In genomic region chr14:61471297-61471980, GRCh38 we compare ENCODE assay signal across 8 cellular contexts.
DNase-seq lines count a peak whose midpoint lies in the region; ATAC-seq, FAIRE-seq and TF ChIP-seq lines count a peak whose summit lies in the region.

No MANE protein-coding gene starts in this region.

- peaks cover 71% of the 10 kb centered on the region for H3K36me3 Mint-ChIP-seq in activated naive CD4-positive, alpha-beta T cell treated with anti-CD3 and anti-CD28 coated beads, Interleukin-2, amount 10 ng/mL, durations not matched to agents 7 days and 5 days
- H3K36me3 Mint-ChIP-seq in MCF 10A (ENCODE audit: insufficient read depth, unreplicated experiment) (peaks cover 14% of the 10 kb centered on the region), memory B cell (no peaks in the 10 kb centered on the region)

- BruUV-seq in MCF 10A (replicated peaks; lab: Mats Ljungman, UMichigan), result no TSS peak

- peaks cover 83% of the 10 kb centered on the region for H3K4me1 Mint-ChIP-seq in activated naive CD4-positive, alpha-beta T cell treated with anti-CD3 and anti-CD28 coated beads, Interleukin-2, amount 10 ng/mL, durations not matched to agents 7 days and 5 days
- peaks cover 51% of the 10 kb centered on the region for H3K4me1 Mint-ChIP-seq in MCF 10A (ENCODE audit: insufficient read depth, unreplicated experiment)
- peaks cover 39% of the 10 kb centered on the region for H3K4me1 Mint-ChIP-seq in memory B cell

- intact Hi-C loops in MCF 10A (cut with micrococcal nuclease), result loop anchor here (2.0 to 5.0 kb wide), 2 partner anchors 223 to 281 kb away; partner anchors contain the start of gene HIF1A
- intact Hi-C loops in uterus (cut with DNase I; ENCODE audit: low total_unique reads), result no loop called here

- peak overlapping the region; percentile 95 for H3K27ac Mint-ChIP-seq in activated naive CD4-positive, alpha-beta T cell treated with anti-CD3 and anti-CD28 coated beads, Interleukin-2, amount 10 ng/mL, durations not matched to agents 7 days and 5 days
- H3K27ac Mint-ChIP-seq in MCF 10A (ENCODE audit: low read depth, unreplicated experiment) (peak overlapping the region; percentile 77), memory B cell (peak overlapping the region; percentile 95)

- CTCF ChIA-PET in activated naive CD4-positive, alpha-beta T cell treated with anti-CD3 and anti-CD28 coated beads, Interleukin-2, amount 10 ng/mL, durations not matched to agents 7 days and 5 days (lab: Charles Lee), result interaction anchor here (0.8 to 4.2 kb wide), 8 partner anchors 9 to 365 kb away, joined by 3 to 25 read pairs (median 3); partner anchors contain the start of gene PRKCH
- CTCF ChIA-PET in MCF 10A (lab: Yijun Ruan, JAX), result interaction anchor here (0.6 to 2.9 kb wide), 23 partner anchors 9 to 499 kb away, joined by 3 to 15 read pairs (median 4); partner anchors contain the start of genes PRKCH and SNAPC1

- no peaks in the 10 kb centered on the region for H3K36me3 ChIP-seq in uterus

- no peak for DNase-seq in activated naive CD4-positive, alpha-beta T cell treated with anti-CD3 and anti-CD28 coated beads, Interleukin-2, amount 10 ng/mL, durations not matched to agents 7 days and 5 days
- DNase-seq in activated naive CD4-positive, alpha-beta T cell (lab: John Stamatoyannopoulos, UW), result no peak
- DNase-seq in MCF 10A (ENCODE audit: unreplicated experiment), result no peak
- DNase-seq in memory B cell (ENCODE audit: low spot score in 2 of 2), result no peak
- no peak for DNase-seq in uterus
- DNase-seq in NCI-H2196 (lab: John Stamatoyannopoulos, UW; ENCODE audit: unreplicated experiment), result no peak
- no peak for DNase-seq in HTR-8/SVneo (ENCODE audit: insufficient read length, low spot score)

- no peaks in the 10 kb centered on the region for H3K27me3 ChIP-seq in uterus

- no peak for FAIRE-seq in HTR-8/SVneo (lab: Jason Lieb, UNC)

- H3K4me1 ChIP-seq in uterus, result peaks cover 0 to 8% of the 10 kb centered on the region in 2 donors

- no peaks in the 10 kb centered on the region for H3K9me3 Mint-ChIP-seq in activated naive CD4-positive, alpha-beta T cell treated with anti-CD3 and anti-CD28 coated beads, Interleukin-2, amount 10 ng/mL, durations not matched to agents 7 days and 5 days
- H3K9me3 Mint-ChIP-seq in MCF 10A (ENCODE audit: unreplicated experiment), result no peaks in the 10 kb centered on the region
- no peaks in the 10 kb centered on the region for H3K9me3 Mint-ChIP-seq in memory B cell

- POLR2A ChIA-PET in MCF 10A (lab: Yijun Ruan, JAX), result interaction anchor here (0.7 to 5.1 kb wide), 22 partner anchors 9 to 1219 kb away, joined by 3 to 44 read pairs (median 5); partner anchors contain the start of genes HIF1A and SNAPC1

- peak overlapping the region; percentile 20 to 25 for H3K4me3 ChIP-seq in uterus

- ATAC-seq in memory B cell (ENCODE audit: low read depth) (peak; percentile 40), HG03280 (IDR thresholded peaks at IDR 0.05; ENCODE audit: unreplicated experiment) (no peak)

- TF ChIP-seq CTCF in MCF 10A (IDR thresholded peaks at IDR 0.05; ENCODE audit: unreplicated experiment) (no peak), uterus (IDR thresholded peaks at IDR 0.05) (no peak)

- H3K4me3 Mint-ChIP-seq in activated naive CD4-positive, alpha-beta T cell treated with anti-CD3 and anti-CD28 coated beads, Interleukin-2, amount 10 ng/mL, durations not matched to agents 7 days and 5 days, result peak overlapping the region; percentile 77
- H3K4me3 Mint-ChIP-seq in MCF 10A (ENCODE audit: unreplicated experiment) (peak overlapping the region; percentile 73), memory B cell (peak overlapping the region; percentile 92)

- H3K27ac ChIP-seq in uterus, result peak overlapping the region; percentile 37 to 69

- no peak for TF ChIP-seq POLR2A in uterus (IDR thresholded peaks at IDR 0.05)

- no peaks in the 10 kb centered on the region for H3K27me3 Mint-ChIP-seq in activated naive CD4-positive, alpha-beta T cell treated with anti-CD3 and anti-CD28 coated beads, Interleukin-2, amount 10 ng/mL, durations not matched to agents 7 days and 5 days
- no peaks in the 10 kb centered on the region for H3K27me3 Mint-ChIP-seq in MCF 10A (ENCODE audit: insufficient read depth, unreplicated experiment)
- H3K27me3 Mint-ChIP-seq in memory B cell, result no peaks in the 10 kb centered on the region

- H3K9me3 ChIP-seq in uterus, result no peaks in the 10 kb centered on the region
